1 cellular context compared by ENCODE assay signal in the genomic region with DNA sequence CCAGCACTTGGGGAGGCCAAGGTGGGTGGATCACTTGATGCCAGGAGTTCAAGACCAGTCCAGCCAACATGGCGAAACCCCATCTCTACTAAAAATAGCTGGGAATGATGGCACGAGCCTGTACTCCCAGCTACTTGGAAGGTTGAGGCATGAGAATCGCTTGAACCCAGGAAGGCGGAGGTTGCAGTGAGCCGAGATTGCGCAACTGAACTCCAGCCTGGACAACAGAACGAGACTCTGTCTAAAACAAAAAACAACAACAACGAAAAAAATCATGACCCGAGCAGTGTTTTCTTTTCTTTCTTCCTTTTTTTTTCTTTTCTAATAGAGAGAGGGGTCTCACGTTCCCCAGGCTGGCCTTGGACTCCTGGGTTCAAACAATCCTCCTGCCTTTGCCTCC.
TF ChIP-seq lines count a peak whose summit lies in the region.

No MANE protein-coding gene starts in this region.

TF ChIP-seq in K562, 482 proteins besides CTCF, POLR2A, EP300 and RAD21:
- TF ChIP-seq CEBPB (tag; IDR thresholded peaks at IDR 0.05) = peak; percentile 94
- TF ChIP-seq, protein P1, sequence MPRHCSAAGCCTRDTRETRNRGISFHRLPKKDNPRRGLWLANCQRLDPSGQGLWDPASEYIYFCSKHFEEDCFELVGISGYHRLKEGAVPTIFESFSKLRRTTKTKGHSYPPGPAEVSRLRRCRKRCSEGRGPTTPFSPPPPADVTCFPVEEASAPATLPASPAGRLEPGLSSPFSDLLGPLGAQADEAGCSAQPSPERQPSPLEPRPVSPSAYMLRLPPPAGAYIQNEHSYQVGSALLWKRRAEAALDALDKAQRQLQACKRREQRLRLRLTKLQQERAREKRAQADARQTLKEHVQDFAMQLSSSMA (CRISPR knock-in tag; IDR thresholded peaks at IDR 0.05) = no peak
- peak; percentile 71; the same call in 1 of the 2 replicates for TF ChIP-seq CEBPG (CRISPR knock-in tag; IDR thresholded peaks at IDR 0.05)
- peak; percentile 56 to 88 for TF ChIP-seq CEBPG (tag; conservative IDR thresholded peaks at IDR 0.05 in 1 of 2, IDR thresholded peaks at IDR 0.05 in 1 of 2)
